Comparison of ENCODE assay signal across 9 cellular contexts in the genomic region with DNA sequence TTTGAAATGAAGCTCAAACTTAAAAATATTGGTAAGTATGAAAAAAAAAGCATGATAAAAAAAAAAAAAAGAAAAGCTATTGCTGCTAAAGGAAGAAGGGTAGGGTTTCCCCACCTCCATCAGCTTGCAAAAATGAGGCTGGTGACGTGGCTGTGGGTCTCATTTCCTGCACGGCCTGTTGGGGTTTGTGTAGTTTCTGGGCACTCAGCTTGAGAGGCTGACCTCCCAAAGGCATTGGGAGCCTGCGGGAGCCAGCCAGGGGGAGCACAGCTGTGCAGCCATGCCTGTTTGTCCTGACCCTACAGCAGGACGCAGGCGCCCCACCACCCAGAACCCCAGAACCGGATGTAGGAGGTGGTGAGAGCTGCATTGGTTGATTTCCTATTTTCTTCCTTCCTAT. TPM values are rescaled to one million over a fixed set of nuclear protein-coding genes. Genes with fewer than 3 reads are reported as not detected.
A peak's percentile ranks its signal among the peaks of the same experiment; 100 is the strongest.
DNase-seq lines count a peak whose midpoint lies in the region; ATAC-seq lines count a peak whose summit lies in the region.
"Had no signal": no experiment of that assay in that cellular context is flagged by ENCODE, and none has a peak within 500 bp of the region (broad histone marks: within the 10 kb centered on the region; RNA-seq: fewer than 3 reads in every experiment).

No MANE protein-coding gene starts in this region.

- peak; percentile 47 for DNase-seq in activated CD8-positive, alpha-beta memory T cell treated with anti-CD3 and anti-CD28 coated beads, Interleukin-2, amount 50 U/mL, for 1 hour (ENCODE audit: extremely low read depth)
- DNase-seq in medulla oblongata (ENCODE audit: extremely low spot score) = peak; percentile 45
- DNase-seq in 8988T = no peak
- no peak for DNase-seq in DMS53 (lab: John Stamatoyannopoulos, UW)

- WGBS in thymus = 7% methylated on average over 6 of the region's 6 CpGs

- peak; percentile 75 for ATAC-seq in GM19395 (IDR thresholded peaks at IDR 0.05; ENCODE audit: unreplicated experiment)
- peak; percentile 78 for ATAC-seq in HG03460 (IDR thresholded peaks at IDR 0.05; ENCODE audit: unreplicated experiment)
- ATAC-seq in GM18520 (IDR thresholded peaks at IDR 0.05; ENCODE audit: unreplicated experiment) = no peak
- ATAC-seq: left lung had no signal

- peaks cover 7% of the 10 kb centered on the region for H3K4me1 ChIP-seq in thymus (ENCODE audit: control insufficient read depth, insufficient read depth, low read length)

- H3K27me3 ChIP-seq in thymus (ENCODE audit: control insufficient read depth, insufficient read depth) = no peaks in the 10 kb centered on the region

- H3K9me3 ChIP-seq in thymus (ENCODE audit: control insufficient read depth) = no peaks in the 10 kb centered on the region
- H3K9me3 ChIP-seq: left lung had no signal

- H3K27ac ChIP-seq in thymus (ENCODE audit: low read depth) = peak overlapping the region; percentile 92

- no peaks in the 10 kb centered on the region for H3K36me3 ChIP-seq in thymus (ENCODE audit: control insufficient read depth, insufficient read depth)
- H3K36me3 ChIP-seq: left lung had no signal

- H3K4me3 ChIP-seq in thymus (ENCODE audit: low read length) = no peak overlapping the region
- H3K4me3 ChIP-seq: left lung had no signal

RNA-seq across cellular contexts. Expression of gene CARD11, which starts 48.8 kb away (rescaled TPM):
- 19.4 TPM for polyA plus RNA-seq in thymus

Comparison
In these comparisons a context has a peak if more than half of its experiments do, and no peak if none do; other contexts are left out.
1. DNase-seq: peak in activated CD8-positive, alpha-beta memory T cell treated with anti-CD3 and anti-CD28 coated beads, Interleukin-2, amount 50 U/mL, for 1 hour (single experiment) and medulla oblongata (single experiment); none in 8988T (single experiment) and DMS53 (single experiment).